In the genomic region with DNA sequence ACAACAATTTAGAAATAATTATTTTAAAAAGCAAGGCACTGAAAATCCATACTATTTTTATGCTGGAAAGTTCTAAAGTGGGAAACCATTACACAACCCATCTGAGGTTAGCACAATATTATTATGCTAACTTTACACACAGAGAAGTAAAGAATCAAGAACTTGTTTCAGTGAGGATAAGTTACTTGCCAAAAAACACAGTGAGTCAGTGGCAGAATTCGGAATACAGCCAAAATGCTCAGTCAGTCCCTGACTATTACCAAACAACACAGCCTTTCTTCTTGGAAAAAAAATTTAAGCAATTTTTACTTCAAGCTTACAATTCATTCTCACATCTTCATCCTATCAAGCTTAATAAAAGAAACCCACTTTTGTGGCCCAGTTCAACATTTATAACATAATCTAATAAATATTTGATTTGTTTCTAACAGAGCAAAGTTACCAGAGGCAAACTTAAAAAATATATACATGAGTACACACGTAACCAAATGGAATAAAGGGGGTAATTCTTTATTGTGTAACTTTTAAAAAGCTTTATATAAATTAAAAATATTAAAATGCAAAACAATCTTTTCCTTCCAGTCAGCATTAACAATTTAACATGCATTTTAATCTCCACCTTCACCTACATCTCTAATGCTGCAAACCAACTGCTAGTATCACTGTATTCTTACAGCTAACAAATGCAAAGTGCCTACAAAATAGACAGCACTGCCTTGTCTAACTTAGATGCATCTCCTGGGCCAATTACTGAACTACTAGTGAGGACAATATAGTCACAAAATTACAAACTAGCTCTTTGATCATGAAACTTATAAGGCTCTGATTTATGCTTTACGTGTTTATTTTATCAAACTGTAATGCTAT, we compare ENCODE assay signal across 10 cellular contexts. TPM values are rescaled to one million over a fixed set of nuclear protein-coding genes. Genes with fewer than 3 reads are reported as not detected.
DNase-seq lines count a peak whose midpoint lies in the region; ATAC-seq, FAIRE-seq and TF ChIP-seq lines count a peak whose summit lies in the region.
"Had no signal": no experiment of that assay in that cellular context is flagged by ENCODE, and none has a peak within 500 bp of the region (broad histone marks: within the 10 kb centered on the region; RNA-seq: fewer than 3 reads in every experiment).

No MANE protein-coding gene starts in this region.

- TF ChIP-seq CTCF in heart right ventricle (IDR thresholded peaks at IDR 0.05), result no peak

- TF ChIP-seq POLR2A in GM12891 (IDR thresholded peaks at IDR 0.05; ENCODE audit: low read depth, low read length), result no peak

- H3K36me3 ChIP-seq in heart right ventricle, result peaks cover 0 to 9% (median 0%) of the 10 kb centered on the region in 9 donors

- peak; percentile 87 for DNase-seq in HS-5 (ENCODE audit: low read depth)
- DNase-seq in anterior cingulate cortex (lab: John Stamatoyannopoulos, UW), result peak in 39 of 58 donors; percentile 2 to 92 (median 45)
- peak in 1 of 2 donors; percentile 69 for DNase-seq in heart right ventricle
- DNase-seq in activated CD4-positive, alpha-beta T cell treated with anti-CD3 and anti-CD28 coated beads for 1 hour, result no peak
- DNase-seq in GM12891 (ENCODE audit: insufficient read length, low spot score), result no peak
- no peak for DNase-seq in LoVo (ENCODE audit: low spot score)
- DNase-seq: stimulated activated CD4-positive, alpha-beta T cell treated with anti-CD3 and anti-CD28 coated beads, Interleukin-4, amount 100 ng/mL, for 24 hours had no signal

- peak; percentile 61 to 94 (median 92) for ATAC-seq in heart right ventricle
- no peak for ATAC-seq in GM18520 (IDR thresholded peaks at IDR 0.05; ENCODE audit: unreplicated experiment)

- WGBS in heart right ventricle, 2 donors, result 75 to 80% methylated on average over 3 of the region's 3 CpGs

- H3K27me3 ChIP-seq in heart right ventricle, result no peaks in the 10 kb centered on the region
- H3K27me3 ChIP-seq: cardiac muscle cell had no signal

- no peak overlapping the region for H3K4me3 ChIP-seq in heart right ventricle
- H3K4me3 ChIP-seq: cardiac muscle cell had no signal

- no peak for FAIRE-seq in GM12891 (lab: Jason Lieb, UNC)

- H3K9me3 ChIP-seq in heart right ventricle, result no peaks in the 10 kb centered on the region

- intact Hi-C loops in heart right ventricle (cut with DNase I), result no loop called here

- H3K27ac ChIP-seq in heart right ventricle (peak overlapping the region in 3 of 10 donors; percentile 4 to 25 (median 7)), temporal lobe (ENCODE audit: low read depth, low read length) (peak overlapping the region; percentile 89)
- H3K27ac ChIP-seq: cardiac muscle cell had no signal

- peaks cover 0 to 24% (median 9%) of the 10 kb centered on the region in 9 donors for H3K4me1 ChIP-seq in heart right ventricle

TF ChIP-seq in GM12891, 5 proteins besides CTCF, POLR2A, EP300 and RAD21:
- TF ChIP-seq TAF1 (IDR thresholded peaks at IDR 0.05; ENCODE audit: low read depth, low read length) (no peak), POU2F2 (IDR thresholded peaks at IDR 0.05; ENCODE audit: low read depth, low read length) (no peak), SPI1 (IDR thresholded peaks at IDR 0.05; ENCODE audit: low read depth, low read length) (no peak), PAX5 (IDR thresholded peaks at IDR 0.05; ENCODE audit: insufficient read depth, low read length, severe bottlenecking) (no peak), POLR2AphosphoS5 (IDR thresholded peaks at IDR 0.05; ENCODE audit: low read depth, low read length) (no peak)

RNA-seq across cellular contexts. Expression of gene CCDC88A, which starts 55.2 kb away (rescaled TPM):
- total RNA-seq in heart right ventricle (10 to 100 TPM; 18.6 to 30.0 (median 22.6) TPM), temporal lobe (302 TPM)
- 10 to 100 TPM in 1 of 2 donors, 1 to 10 TPM in 1; 7.8 to 45.4 TPM for polyA plus RNA-seq in heart right ventricle
- 15.8 TPM for polyA plus RNA-seq in GM12891 (2012; ENCODE audit: low read depth, missing spikeins)

Comparison
In these comparisons a context has a peak if more than half of its experiments do, and no peak if none do; other contexts are left out.
1. DNase-seq: peak in HS-5 (single experiment) and anterior cingulate cortex (39 of 58); none in activated CD4-positive, alpha-beta T cell treated with anti-CD3 and anti-CD28 coated beads for 1 hour (single experiment), GM12891 (single experiment) and LoVo (single experiment).